8 cellular contexts compared by ENCODE assay signal in the genomic region with DNA sequence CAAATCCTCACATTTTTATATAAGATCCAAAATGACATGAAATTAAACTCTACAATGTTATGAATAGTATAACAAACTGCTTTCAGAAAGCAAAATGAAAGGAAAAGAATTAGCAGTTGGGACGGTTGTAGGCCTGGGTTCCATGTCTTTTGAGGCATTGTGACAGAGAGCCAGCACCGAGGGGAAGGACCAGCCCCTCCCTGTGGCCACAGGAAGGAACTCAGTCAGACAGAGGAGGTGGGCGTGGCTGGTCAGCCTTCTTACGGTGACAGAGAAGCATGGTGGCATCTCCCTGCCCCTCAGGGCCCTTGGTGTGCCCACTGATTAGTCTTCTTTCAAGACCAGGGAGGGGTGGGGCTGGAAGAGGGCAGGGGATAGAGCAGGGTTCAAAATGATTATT. TPM values are rescaled to one million over a fixed set of nuclear protein-coding genes. Genes with fewer than 3 reads are reported as not detected.
A peak's percentile ranks its signal among the peaks of the same experiment; 100 is the strongest.
DNase-seq lines count a peak whose midpoint lies in the region; ATAC-seq, FAIRE-seq and TF ChIP-seq lines count a peak whose summit lies in the region.

No MANE protein-coding gene starts in this region.

- DNase-seq in AG08396 (ENCODE audit: low spot score) (peak; percentile 65), GM12891 (ENCODE audit: insufficient read length, low spot score) (peak; percentile 62), HL-60 (ENCODE audit: low read depth in 1 of 2, low spot score in 1 of 2) (peak in 1 of 2 experiments; percentile 88), SKM-1 treated with dmso at 0.1 percent for 144 hours (lab: John Stamatoyannopoulos, UW; ENCODE audit: unreplicated experiment) (peak; percentile 80), mucosa of gallbladder (ENCODE audit: low spot score) (peak; percentile 41), middle frontal gyrus (ENCODE audit: extremely low spot score, low spot score) (no peak)
- peak; percentile 37 for DNase-seq in central memory CD4-positive, alpha-beta T cell

- TF ChIP-seq POLR2A in GM12891 (IDR thresholded peaks at IDR 0.05; ENCODE audit: low read depth, low read length) = no peak

- no peak for ATAC-seq in GM21737 (IDR thresholded peaks at IDR 0.05; ENCODE audit: unreplicated experiment)

- FAIRE-seq in GM12891 (lab: Jason Lieb, UNC) = no peak

- no peaks in the 10 kb centered on the region for H3K27me3 ChIP-seq in HL-60 (ENCODE audit: insufficient read depth, poor library complexity, severe bottlenecking)

- no peak overlapping the region for H3K4me3 ChIP-seq in HL-60 (replicated peaks; ENCODE audit: insufficient read depth, low read length)

- no peak overlapping the region; the same call in 1 of the 2 replicates for H3K27ac ChIP-seq in HL-60 (replicated peaks)

- peak; percentile 18 for TF ChIP-seq CTCF in HL-60 (IDR thresholded peaks at IDR 0.05; ENCODE audit: insufficient read depth, low read length)

TF ChIP-seq in GM12891, 5 proteins besides CTCF, POLR2A, EP300 and RAD21:
- TF ChIP-seq SPI1 (IDR thresholded peaks at IDR 0.05; ENCODE audit: low read depth, low read length) (peak; percentile 41; the same call in 1 of the 2 replicates), TAF1 (IDR thresholded peaks at IDR 0.05; ENCODE audit: low read depth, low read length) (no peak), POLR2AphosphoS5 (IDR thresholded peaks at IDR 0.05; ENCODE audit: low read depth, low read length) (no peak), PAX5 (IDR thresholded peaks at IDR 0.05; ENCODE audit: insufficient read depth, low read length, severe bottlenecking) (no peak)

RNA-seq across cellular contexts. Expression of gene ZNF319, which starts 5.7 kb away (rescaled TPM):
- polyA plus RNA-seq in GM12891 (2012; ENCODE audit: low read depth, missing spikeins) = 3.1 TPM
- total RNA-seq in mucosa of gallbladder = 12.1 TPM

RNA-seq across cellular contexts. Expression of gene USB1, which starts 6.4 kb away (rescaled TPM):
- 23.0 TPM for polyA plus RNA-seq in GM12891 (2012; ENCODE audit: low read depth, missing spikeins)
- 42.4 TPM for total RNA-seq in mucosa of gallbladder

RNA-seq across cellular contexts. Expression of gene CNGB1, which starts 23.9 kb away (rescaled TPM):
- not detected for polyA plus RNA-seq in GM12891 (2012; ENCODE audit: low read depth, missing spikeins)
- 0.29 TPM for total RNA-seq in mucosa of gallbladder

RNA-seq across cellular contexts. Expression of gene MMP15, which starts 30.8 kb away (rescaled TPM):
- 0.03 TPM for polyA plus RNA-seq in GM12891 (2012; ENCODE audit: low read depth, missing spikeins)
- 109 TPM for total RNA-seq in mucosa of gallbladder
